In the genomic region with DNA sequence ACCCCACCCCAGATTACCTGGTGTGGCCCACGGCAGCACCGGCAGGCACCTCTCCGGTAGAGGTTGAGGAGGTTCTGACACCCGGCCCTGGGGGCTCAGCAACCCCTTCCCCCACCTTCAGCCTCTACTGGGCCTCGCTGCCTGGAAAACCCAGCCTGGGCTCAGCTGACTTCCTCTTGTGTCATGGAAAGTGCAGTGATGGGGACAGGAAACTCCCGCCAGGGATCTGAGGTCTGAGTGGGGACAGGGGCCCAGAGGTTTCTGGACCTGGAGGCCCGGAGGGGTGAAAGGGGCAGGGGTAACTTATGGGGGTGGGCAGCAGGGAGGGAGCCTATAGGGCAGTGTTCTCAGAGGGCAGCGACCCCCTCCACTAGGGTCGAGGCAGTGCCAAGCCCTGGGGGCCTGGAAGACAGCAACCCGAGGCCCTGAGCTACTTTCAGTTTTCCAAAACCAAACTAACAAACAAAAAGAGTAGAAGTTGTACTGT, we compare ENCODE assay signal across 9 cellular contexts.
A peak's percentile ranks its signal among the peaks of the same experiment; 100 is the strongest.
DNase-seq lines count a peak whose midpoint lies in the region; ATAC-seq and TF ChIP-seq lines count a peak whose summit lies in the region.
"Had no signal": no experiment of that assay in that cellular context is flagged by ENCODE, and none has a peak within 500 bp of the region (broad histone marks: within the 10 kb centered on the region; RNA-seq: fewer than 3 reads in every experiment).

No MANE protein-coding gene starts in this region.

- H3K4me3 ChIP-seq in WERI-Rb-1 (ENCODE audit: low read depth, low read length): no peak overlapping the region
- no peak overlapping the region for H3K4me3 ChIP-seq in brain microvascular endothelial cell (ENCODE audit: low read depth, low read length)

- peak overlapping the region; percentile 93 for H3K27ac Mint-ChIP-seq in activated naive CD4-positive, alpha-beta T cell treated with anti-CD3 and anti-CD28 coated beads, Interleukin-2, amount 10 ng/mL, durations not matched to agents 7 days and 5 days

- H3K27me3 ChIP-seq in WERI-Rb-1 (ENCODE audit: insufficient read depth, low read depth, severe bottlenecking) (no peaks in the 10 kb centered on the region), brain microvascular endothelial cell (replicated peaks) (no peaks in the 10 kb centered on the region)

- no peak for TF ChIP-seq CTCF in WERI-Rb-1 (IDR thresholded peaks at IDR 0.05; ENCODE audit: low read depth, low read length)
- TF ChIP-seq CTCF in brain microvascular endothelial cell (IDR thresholded peaks at IDR 0.05; ENCODE audit: low read depth, low read length, missing control alignments): no peak

- H3K9me3 Mint-ChIP-seq in activated naive CD4-positive, alpha-beta T cell treated with anti-CD3 and anti-CD28 coated beads, Interleukin-2, amount 10 ng/mL, durations not matched to agents 7 days and 5 days: peaks cover 2% of the 10 kb centered on the region

- no peaks in the 10 kb centered on the region for H3K36me3 ChIP-seq in WERI-Rb-1
- no peaks in the 10 kb centered on the region for H3K36me3 ChIP-seq in brain microvascular endothelial cell (replicated peaks)

- CTCF ChIA-PET in activated naive CD4-positive, alpha-beta T cell treated with anti-CD3 and anti-CD28 coated beads, Interleukin-2, amount 10 ng/mL, durations not matched to agents 7 days and 5 days (lab: Charles Lee): interaction anchor here (0.8 to 4.0 kb wide), 4 partner anchors 9 to 12 kb away, joined by 3 to 18 read pairs (median 4); a partner anchor contains a TSS

- H3K4me3 Mint-ChIP-seq in activated naive CD4-positive, alpha-beta T cell treated with anti-CD3 and anti-CD28 coated beads, Interleukin-2, amount 10 ng/mL, durations not matched to agents 7 days and 5 days: peak overlapping the region; percentile 68

- ATAC-seq in GM18868 (IDR thresholded peaks at IDR 0.05; ENCODE audit: unreplicated experiment) (peak; percentile 61), HG03378 (IDR thresholded peaks at IDR 0.05; ENCODE audit: unreplicated experiment) (peak; percentile 46)

- in situ Hi-C loops in brain microvascular endothelial cell (cut with HindIII; ENCODE audit: low pct_ligation_motif_present, low sequenced_read_pairs): no loop called here

- H3K27me3 Mint-ChIP-seq in activated naive CD4-positive, alpha-beta T cell treated with anti-CD3 and anti-CD28 coated beads, Interleukin-2, amount 10 ng/mL, durations not matched to agents 7 days and 5 days: no peaks in the 10 kb centered on the region

- peak; percentile 69 for DNase-seq in activated naive CD4-positive, alpha-beta T cell treated with anti-CD3 and anti-CD28 coated beads, Interleukin-2, amount 10 ng/mL, durations not matched to agents 7 days and 5 days
- peak; percentile 40 to 51 for DNase-seq in stimulated activated CD8-positive, alpha-beta memory T cell treated with anti-CD3 and anti-CD28 coated beads, Interleukin-15, amount 100 ng/mL, for 48 hours (ENCODE audit: low read depth in 2 of 2)
- no peak for DNase-seq in WERI-Rb-1
- DNase-seq in NCI-H2171 (lab: John Stamatoyannopoulos, UW): no peak
- DNase-seq in brain microvascular endothelial cell: no peak
- DNase-seq: NCI-H2227 treated with DMSO at 0.1 percent for 48 hours had no signal

- peaks cover 64% of the 10 kb centered on the region for H3K4me1 Mint-ChIP-seq in activated naive CD4-positive, alpha-beta T cell treated with anti-CD3 and anti-CD28 coated beads, Interleukin-2, amount 10 ng/mL, durations not matched to agents 7 days and 5 days

- H3K36me3 Mint-ChIP-seq in activated naive CD4-positive, alpha-beta T cell treated with anti-CD3 and anti-CD28 coated beads, Interleukin-2, amount 10 ng/mL, durations not matched to agents 7 days and 5 days: peaks cover 7% of the 10 kb centered on the region

- peaks cover 10% of the 10 kb centered on the region for H3K9me3 ChIP-seq in WERI-Rb-1 (ENCODE audit: severe bottlenecking)

- H3K27ac ChIP-seq in WERI-Rb-1 (no peak overlapping the region), brain microvascular endothelial cell (no peak overlapping the region)
- H3K27ac ChIP-seq: VCaP had no signal

Comparison
In these comparisons a context has a peak if more than half of its experiments do, and no peak if none do; other contexts are left out.
1. DNase-seq: peak in activated naive CD4-positive, alpha-beta T cell treated with anti-CD3 and anti-CD28 coated beads, Interleukin-2, amount 10 ng/mL, durations not matched to agents 7 days and 5 days (single experiment) and stimulated activated CD8-positive, alpha-beta memory T cell treated with anti-CD3 and anti-CD28 coated beads, Interleukin-15, amount 100 ng/mL, for 48 hours (2 of 2); none in WERI-Rb-1 (single experiment), NCI-H2171 (single experiment) and brain microvascular endothelial cell (single experiment).